In the genomic region with DNA sequence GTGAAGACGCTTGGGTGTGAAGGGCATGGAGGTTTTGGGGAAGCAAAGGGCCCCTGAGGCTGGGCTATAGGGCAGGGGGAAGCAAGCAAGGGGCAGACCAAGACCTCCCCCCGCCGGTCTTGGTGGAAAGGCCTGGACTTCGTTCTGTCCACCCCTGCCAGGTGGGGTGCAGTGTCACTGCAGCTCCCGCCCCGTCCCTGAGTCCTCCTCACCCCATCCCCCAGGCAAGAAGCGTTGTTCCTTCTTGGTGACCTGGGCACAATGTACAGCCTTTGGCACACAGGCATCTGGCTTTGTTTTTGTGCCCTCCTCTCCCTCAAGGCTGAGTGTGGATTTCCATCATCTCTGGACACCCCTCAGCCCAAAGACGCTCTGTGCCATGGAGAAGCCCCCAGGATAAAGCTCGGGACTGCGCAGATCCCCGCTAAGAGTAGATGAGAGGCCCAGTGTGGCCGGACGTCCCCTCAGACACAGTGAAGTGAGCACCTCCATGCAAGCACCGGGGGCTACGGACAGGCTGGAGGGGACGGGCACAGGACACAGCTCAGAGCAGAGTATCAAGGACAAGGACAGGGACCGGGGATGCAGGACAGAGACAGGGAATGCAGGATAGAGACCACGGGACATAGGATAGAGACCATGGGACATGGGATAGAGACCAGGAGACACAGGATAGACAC, we compare ENCODE assay signal across 34 cellular contexts.
"Had no signal": no experiment of that assay in that cellular context is flagged by ENCODE, and none has a peak within 500 bp of the region (broad histone marks: within the 10 kb centered on the region; RNA-seq: fewer than 3 reads in every experiment).

No MANE protein-coding gene starts in this region.

- H3K9me3 Mint-ChIP-seq: activated CD4-positive, alpha-beta memory T cell treated with anti-CD3 and anti-CD28 coated beads, Interleukin-2, amount 10 ng/mL, durations not matched to agents 7 days and 5 days; activated CD4-positive, alpha-beta T cell treated with anti-CD3 and anti-CD28 coated beads, Interleukin-2, amount 10 ng/mL, durations not matched to agents 7 days and 5 days; activated naive CD4-positive, alpha-beta T cell treated with anti-CD3 and anti-CD28 coated beads for 36 hours; activated naive CD4-positive, alpha-beta T cell treated with anti-CD3 and anti-CD28 coated beads, Interleukin-2, amount 50 U/mL, for 72 hours; activated naive CD8-positive, alpha-beta T cell treated with anti-CD3 and anti-CD28 coated beads for 36 hours; activated T-cell treated with anti-CD3 and anti-CD28 coated beads, Interleukin-2, amount 50 U/mL, for 24 hours; T-helper 1 cell treated with Interleukin-12 subunit alpha and Interleukin-12 subunit beta and Interleukin-4 antibody, amounts not matched to agents 30 μg/mL and 1 μg/mL, for 36 hours; T-helper 2 cell treated with Interferon-gamma antibody and Interleukin-4, amounts not matched to agents 5 μg/mL and 100 μg/mL, for 36 hours had no signal

- H3K27me3 ChIP-seq: adrenal gland, body of pancreas, brain microvascular endothelial cell had no signal

- H3K4me1 Mint-ChIP-seq: activated CD4-positive, alpha-beta memory T cell treated with anti-CD3 and anti-CD28 coated beads, Interleukin-2, amount 10 ng/mL, durations not matched to agents 7 days and 5 days; activated CD4-positive, alpha-beta T cell treated with anti-CD3 and anti-CD28 coated beads for 36 hours; activated CD4-positive, alpha-beta T cell treated with anti-CD3 and anti-CD28 coated beads, Interleukin-2, amount 10 ng/mL, durations not matched to agents 7 days and 5 days; activated CD8-positive, alpha-beta memory T cell treated with anti-CD3 and anti-CD28 coated beads, Interleukin-2, amount 10 ng/mL, durations not matched to agents 7 days and 5 days; activated naive CD8-positive, alpha-beta T cell treated with anti-CD3 and anti-CD28 coated beads for 36 hours; WTC11 had no signal

- H3K36me3 ChIP-seq: adrenal gland, brain microvascular endothelial cell, breast epithelium, WERI-Rb-1 had no signal

- ATAC-seq: activated CD4-positive, alpha-beta T cell treated with anti-CD3 and anti-CD28 coated beads for 36 hours; activated CD4-positive, CD25-positive, alpha-beta regulatory T cell treated with anti-CD3 and anti-CD28 coated beads, Interleukin-2, amount 50 U/mL, for 24 hours; activated CD8-positive, alpha-beta memory T cell treated with anti-CD3 and anti-CD28 coated beads, Interleukin-2, amount 10 ng/mL, durations not matched to agents 7 days and 5 days; activated CD8-positive, alpha-beta T cell treated with anti-CD3 and anti-CD28 coated beads, Interleukin-2, amount 10 ng/mL, durations not matched to agents 7 days and 5 days; activated naive CD4-positive, alpha-beta T cell treated with anti-CD3 and anti-CD28 coated beads, Interleukin-2, amount 50 U/mL, for 72 hours; body of pancreas; WTC11 had no signal

- H3K4me3 ChIP-seq: adrenal gland, body of pancreas, breast epithelium had no signal

- H3K4me3 Mint-ChIP-seq: activated CD4-positive, alpha-beta memory T cell treated with anti-CD3 and anti-CD28 coated beads, Interleukin-2, amount 10 ng/mL, durations not matched to agents 7 days and 5 days; activated CD4-positive, alpha-beta T cell treated with anti-CD3 and anti-CD28 coated beads for 36 hours; activated CD4-positive, alpha-beta T cell treated with anti-CD3 and anti-CD28 coated beads, Interleukin-2, amount 10 ng/mL, durations not matched to agents 7 days and 5 days; activated CD8-positive, alpha-beta memory T cell treated with anti-CD3 and anti-CD28 coated beads, Interleukin-2, amount 10 ng/mL, durations not matched to agents 7 days and 5 days; activated CD8-positive, alpha-beta T cell treated with anti-CD3 and anti-CD28 coated beads, Interleukin-2, amount 10 ng/mL, durations not matched to agents 7 days and 5 days; activated naive CD4-positive, alpha-beta T cell treated with anti-CD3 and anti-CD28 coated beads for 36 hours; activated naive CD8-positive, alpha-beta T cell treated with anti-CD3 and anti-CD28 coated beads for 36 hours; activated T-cell treated with anti-CD3 and anti-CD28 coated beads, Interleukin-2, amount 50 U/mL, for 24 hours; T-helper 1 cell treated with Interleukin-12 subunit alpha and Interleukin-12 subunit beta and Interleukin-4 antibody, amounts not matched to agents 30 μg/mL and 1 μg/mL, for 36 hours; T-helper 2 cell treated with Interferon-gamma antibody and Interleukin-4, amounts not matched to agents 5 μg/mL and 100 μg/mL, for 36 hours; WTC11 had no signal

- H3K36me3 Mint-ChIP-seq: activated CD8-positive, alpha-beta memory T cell treated with anti-CD3 and anti-CD28 coated beads, Interleukin-2, amount 10 ng/mL, durations not matched to agents 7 days and 5 days; activated naive CD4-positive, alpha-beta T cell treated with anti-CD3 and anti-CD28 coated beads, Interleukin-2, amount 50 U/mL, for 72 hours; activated naive CD8-positive, alpha-beta T cell treated with anti-CD3 and anti-CD28 coated beads for 36 hours had no signal

- DNase-seq: activated CD4-positive, alpha-beta memory T cell treated with anti-CD3 and anti-CD28 coated beads, Interleukin-2, amount 10 ng/mL, durations not matched to agents 7 days and 5 days; activated CD4-positive, alpha-beta T cell treated with anti-CD3 and anti-CD28 coated beads for 1 hour; activated CD4-positive, alpha-beta T cell treated with anti-CD3 and anti-CD28 coated beads for 36 hours; activated CD4-positive, alpha-beta T cell treated with anti-CD3 and anti-CD28 coated beads for 48 hours; activated CD4-positive, alpha-beta T cell treated with anti-CD3 and anti-CD28 coated beads, Interleukin-2, amount 10 ng/mL, durations not matched to agents 7 days and 5 days; activated CD4-positive, alpha-beta T cell treated with anti-CD3 and anti-CD28 coated beads, Interleukin-2, amount 50 U/mL, for 48 hours; activated CD4-positive, CD25-positive, alpha-beta regulatory T cell; activated CD8-positive, alpha-beta memory T cell treated with anti-CD3 and anti-CD28 coated beads for 24 hours; activated CD8-positive, alpha-beta memory T cell treated with anti-CD3 and anti-CD28 coated beads, Interleukin-2, amount 10 ng/mL, durations not matched to agents 7 days and 5 days; activated CD8-positive, alpha-beta memory T cell treated with anti-CD3 and anti-CD28 coated beads, Interleukin-2, amount 50 U/mL, for 48 hours; activated CD8-positive, alpha-beta T cell treated with anti-CD3 and anti-CD28 coated beads, Interleukin-2, amount 10 ng/mL, durations not matched to agents 7 days and 5 days; activated effector memory CD4-positive, alpha-beta T cell treated with anti-CD3 and anti-CD28 coated beads, Interleukin-2, amount 50 U/mL, for 16 hours; activated gamma-delta T cell treated with Interleukin-2 at 50 U/mL for 16 hours; activated naive CD4-positive, alpha-beta T cell; activated naive CD4-positive, alpha-beta T cell treated with anti-CD3 and anti-CD28 coated beads for 36 hours; activated naive CD4-positive, alpha-beta T cell treated with anti-CD3 and anti-CD28 coated beads, Interleukin-2, amount 50 U/mL, for 16 hours; activated naive CD8-positive, alpha-beta T cell treated with anti-CD3 and anti-CD28 coated beads for 36 hours; activated T-cell treated with anti-CD3 and anti-CD28 coated beads, Interleukin-2, amount 50 U/mL, for 24 hours; activated T-cell treated with anti-CD3 and anti-CD28 coated beads, Interleukin-2, amount 50 U/mL, for 48 hours; adrenal gland; amniotic stem cell; body of pancreas; brain microvascular endothelial cell; central memory CD4-positive, alpha-beta T cell; T-helper 1 cell; T-helper 2 cell; T-helper 9 cell; WERI-Rb-1 had no signal

- H3K4me1 ChIP-seq: adrenal gland, breast epithelium had no signal

- H3K9me3 ChIP-seq: adrenal gland, body of pancreas had no signal

- H3K27me3 Mint-ChIP-seq: activated CD4-positive, alpha-beta memory T cell treated with anti-CD3 and anti-CD28 coated beads, Interleukin-2, amount 10 ng/mL, durations not matched to agents 7 days and 5 days; activated CD4-positive, alpha-beta T cell treated with anti-CD3 and anti-CD28 coated beads for 36 hours; activated CD4-positive, alpha-beta T cell treated with anti-CD3 and anti-CD28 coated beads, Interleukin-2, amount 10 ng/mL, durations not matched to agents 7 days and 5 days; activated CD8-positive, alpha-beta memory T cell treated with anti-CD3 and anti-CD28 coated beads, Interleukin-2, amount 10 ng/mL, durations not matched to agents 7 days and 5 days; activated naive CD8-positive, alpha-beta T cell treated with anti-CD3 and anti-CD28 coated beads for 36 hours; activated T-cell treated with anti-CD3 and anti-CD28 coated beads, Interleukin-2, amount 50 U/mL, for 24 hours had no signal

- H3K27ac Mint-ChIP-seq: activated CD4-positive, alpha-beta memory T cell treated with anti-CD3 and anti-CD28 coated beads, Interleukin-2, amount 10 ng/mL, durations not matched to agents 7 days and 5 days; activated CD4-positive, alpha-beta T cell treated with anti-CD3 and anti-CD28 coated beads for 36 hours; activated CD4-positive, alpha-beta T cell treated with anti-CD3 and anti-CD28 coated beads, Interleukin-2, amount 10 ng/mL, durations not matched to agents 7 days and 5 days; activated CD8-positive, alpha-beta memory T cell treated with anti-CD3 and anti-CD28 coated beads, Interleukin-2, amount 10 ng/mL, durations not matched to agents 7 days and 5 days; activated CD8-positive, alpha-beta T cell treated with anti-CD3 and anti-CD28 coated beads, Interleukin-2, amount 10 ng/mL, durations not matched to agents 7 days and 5 days; activated naive CD4-positive, alpha-beta T cell treated with anti-CD3 and anti-CD28 coated beads for 36 hours; activated naive CD8-positive, alpha-beta T cell treated with anti-CD3 and anti-CD28 coated beads for 36 hours; activated T-cell treated with anti-CD3 and anti-CD28 coated beads, Interleukin-2, amount 50 U/mL, for 24 hours; T-helper 1 cell treated with Interleukin-12 subunit alpha and Interleukin-12 subunit beta and Interleukin-4 antibody, amounts not matched to agents 30 μg/mL and 1 μg/mL, for 36 hours; T-helper 2 cell treated with Interferon-gamma antibody and Interleukin-4, amounts not matched to agents 5 μg/mL and 100 μg/mL, for 36 hours; WTC11 had no signal

- H3K27ac ChIP-seq: adrenal gland, body of pancreas, brain microvascular endothelial cell, breast epithelium, WERI-Rb-1 had no signal
